Comparison of ENCODE assay signal across 8 cellular contexts in genomic region chr12:48816148-48816854, GRCh38. TPM values are rescaled to one million over a fixed set of nuclear protein-coding genes. Genes with fewer than 3 reads are reported as not detected.
A peak's percentile ranks its signal among the peaks of the same experiment; 100 is the strongest.
DNase-seq lines count a peak whose midpoint lies in the region; ATAC-seq and TF ChIP-seq lines count a peak whose summit lies in the region.

No MANE protein-coding gene starts in this region.

- H3K27ac ChIP-seq in Panc1 (ENCODE audit: low read length) (peak overlapping the region; percentile 65), esophagus muscularis mucosa (replicated peaks in 1 of 4) (peak overlapping the region; percentile 79 to 96 (median 92))

- DNase-seq in HAP-1 (ENCODE audit: low spot score in 2 of 2) (no peak), Panc1 (ENCODE audit: low read depth, low spot score) (no peak), esophagus muscularis mucosa (ENCODE audit: extremely low spot score) (no peak), renal cortical epithelial cell (ENCODE audit: low read depth) (peak; percentile 25), SW 1271 (lab: John Stamatoyannopoulos, UW) (no peak), RKO (ENCODE audit: low spot score) (no peak)

- TF ChIP-seq CTCF in Panc1 (IDR thresholded peaks at IDR 0.05) (no peak), esophagus muscularis mucosa (IDR thresholded peaks at IDR 0.05) (no peak)

- 77% methylated on average over 3 of the region's 3 CpGs for WGBS in esophagus muscularis mucosa

- H3K4me3 ChIP-seq in HAP-1 (peak overlapping the region; percentile 63), Panc1 (ENCODE audit: low read depth in 2 of 2, low read length in 2 of 2) (peak overlapping the region; percentile 57 to 89), esophagus muscularis mucosa (peak overlapping the region; percentile 62 to 88 (median 84))

- no peak for TF ChIP-seq EP300 in esophagus muscularis mucosa (IDR thresholded peaks at IDR 0.05)

- H3K4me1 ChIP-seq in HAP-1, result peaks cover 17% of the 10 kb centered on the region
- H3K4me1 ChIP-seq in Panc1 (ENCODE audit: control insufficient read depth, insufficient read depth, low read length), result peaks cover 28% of the 10 kb centered on the region
- H3K4me1 ChIP-seq in esophagus muscularis mucosa, result peaks cover 38 to 73% (median 55%) of the 10 kb centered on the region in 4 donors

- in situ Hi-C loops in HAP-1 (cut with MboI; ENCODE audit: low sequenced_read_pairs), result no loop called here
- in situ Hi-C loops in Panc1 (cut with HindIII; ENCODE audit: low pct_unique_long_range_greater_than_20kb, low sequenced_read_pairs), result no loop called here

- POLR2A ChIA-PET in Panc1 (lab: Charles Lee), result interaction anchor here (0.5 kb wide), 1 partner anchor 128 kb away, joined by 7 read pairs; no protein-coding TSS in a partner anchor

- H3K27me3 ChIP-seq in HAP-1 (ENCODE audit: low read depth) (no peaks in the 10 kb centered on the region), Panc1 (ENCODE audit: control insufficient read depth, insufficient read depth, low read length) (no peaks in the 10 kb centered on the region), esophagus muscularis mucosa (no peaks in the 10 kb centered on the region)

- no peak for ATAC-seq in Panc1
- no peak for ATAC-seq in HG03520 (IDR thresholded peaks at IDR 0.05; ENCODE audit: unreplicated experiment)
- ATAC-seq in GM19463 (IDR thresholded peaks at IDR 0.05; ENCODE audit: unreplicated experiment), result no peak

- BruUV-seq in Panc1 (replicated peaks; lab: Mats Ljungman, UMichigan), result no TSS peak

- H3K36me3 ChIP-seq in HAP-1 (replicated peaks) (no peaks in the 10 kb centered on the region), Panc1 (ENCODE audit: control insufficient read depth, insufficient read depth, low read length) (no peaks in the 10 kb centered on the region; the same call in 1 of the 2 replicates), esophagus muscularis mucosa (no peaks in the 10 kb centered on the region)

- no peak for TF ChIP-seq POLR2A in esophagus muscularis mucosa (IDR thresholded peaks at IDR 0.05; ENCODE audit: low read depth)

- no peaks in the 10 kb centered on the region for H3K9me3 ChIP-seq in HAP-1
- no peaks in the 10 kb centered on the region for H3K9me3 ChIP-seq in Panc1 (ENCODE audit: control insufficient read depth, insufficient read depth, low read depth, low read length)
- no peaks in the 10 kb centered on the region for H3K9me3 ChIP-seq in esophagus muscularis mucosa

- intact Hi-C loops in Panc1 (cut with micrococcal nuclease; ENCODE audit: unreplicated experiment), result no loop called here
- intact Hi-C loops in esophagus muscularis mucosa (cut with DNase I), result no loop called here

- CTCF ChIA-PET in Panc1 (lab: Charles Lee), result interaction anchor here (1.3 kb wide), 1 partner anchor 66 kb away, joined by 4 read pairs; no protein-coding TSS in a partner anchor

RNA-seq across cellular contexts. Expression of gene CACNB3, which starts 2.0 kb away (rescaled TPM):
- total RNA-seq in Panc1 (2021; ENCODE audit: unreplicated experiment) (40.5 TPM), esophagus muscularis mucosa (10 to 100 TPM; 11.6 to 41.0 (median 28.4) TPM), renal cortical epithelial cell (20.7 and 31.1 TPM in 2 replicates)
- polyA plus RNA-seq in Panc1 (2012; ENCODE audit: insufficient read length), result 58.5 TPM

RNA-seq across cellular contexts. Expression of gene ADCY6, which starts 27.4 kb away (rescaled TPM):
- 24.1 TPM for total RNA-seq in Panc1 (2021; ENCODE audit: unreplicated experiment)
- 41.4 TPM for polyA plus RNA-seq in Panc1 (2012; ENCODE audit: insufficient read length)
- total RNA-seq in esophagus muscularis mucosa, result 10 to 100 TPM; 17.9 to 35.5 (median 24.0) TPM
- total RNA-seq in renal cortical epithelial cell, result 23.1 and 83.9 TPM in 2 replicates

RNA-seq across cellular contexts. Expression of gene DDX23, which starts 35.7 kb away (rescaled TPM):
- 130 TPM for total RNA-seq in Panc1 (2021; ENCODE audit: unreplicated experiment)
- 119 TPM for polyA plus RNA-seq in Panc1 (2012; ENCODE audit: insufficient read length)
- total RNA-seq in esophagus muscularis mucosa, result 10 to 100 TPM; 51.1 to 88.3 (median 74.1) TPM
- 84.7 and 121 TPM in 2 replicates for total RNA-seq in renal cortical epithelial cell

RNA-seq across cellular contexts. Expression of gene RND1, which starts 49.4 kb away (rescaled TPM):
- total RNA-seq in Panc1 (2021; ENCODE audit: unreplicated experiment) (0.44 TPM), esophagus muscularis mucosa (1 to 10 TPM in 1 of 4 donors, under 1 TPM in 2, not detected in 1; 0.29 to 6.5 (median 0.32) TPM), renal cortical epithelial cell (0.40 and 17.4 TPM in 2 replicates)
- polyA plus RNA-seq in Panc1 (2012; ENCODE audit: insufficient read length), result 0.68 TPM
